1 cellular context compared by ENCODE assay signal in genomic region chr15:62054979-62055378, GRCh38.
TF ChIP-seq lines count a peak whose summit lies in the region.

No MANE protein-coding gene starts in this region.

TF ChIP-seq in HepG2, 621 proteins besides CTCF, POLR2A, EP300 and RAD21:
- TF ChIP-seq SOX13 (IDR thresholded peaks at IDR 0.05) (no peak), SOX13 (CRISPR knock-in tag; conservative IDR thresholded peaks at IDR 0.05 in 1 of 2, IDR thresholded peaks at IDR 0.05 in 1 of 2) (peak in 1 of 2 experiments; percentile 58; a peak in 2 of 4 replicates), ELF3 (CRISPR knock-in tag; IDR thresholded peaks at IDR 0.05) (peak; percentile 71), ZNF18 (CRISPR knock-in tag; IDR thresholded peaks at IDR 0.05; ENCODE audit: insufficient replicate concordance) (peak; percentile 41), FUBP1 (CRISPR knock-in tag; IDR thresholded peaks at IDR 0.05; ENCODE audit: borderline replicate concordance) (no peak), ZNF841 (CRISPR knock-in tag; IDR thresholded peaks at IDR 0.05; ENCODE audit: borderline replicate concordance) (no peak), ZBTB33 (CRISPR knock-in tag; IDR thresholded peaks at IDR 0.05) (0 out of 2 replicates have a peak, but pooled peaks have one; percentile 31), SOX6 (IDR thresholded peaks at IDR 0.05) (no peak), SOX6 (CRISPR knock-in tag; IDR thresholded peaks at IDR 0.05) (peak; percentile 37; the same call in 1 of the 2 replicates), ARID5B (CRISPR knock-in tag; IDR thresholded peaks at IDR 0.05) (0 out of 2 replicates have a peak, but pooled peaks have one; percentile 23), ZNF770 (CRISPR knock-in tag; IDR thresholded peaks at IDR 0.05) (peak; percentile 40; the same call in 1 of the 2 replicates), ZBTB38 (CRISPR knock-in tag; IDR thresholded peaks at IDR 0.05) (peak; percentile 64), SIX1 (CRISPR knock-in tag; IDR thresholded peaks at IDR 0.05; ENCODE audit: borderline replicate concordance) (0 out of 2 replicates have a peak, but pooled peaks have one; percentile 12), ZNF362 (CRISPR knock-in tag; IDR thresholded peaks at IDR 0.05; ENCODE audit: borderline replicate concordance) (0 out of 2 replicates have a peak, but pooled peaks have one; percentile 50), SAP130 (CRISPR knock-in tag; IDR thresholded peaks at IDR 0.05; ENCODE audit: low read depth) (peak; percentile 17; the same call in 1 of the 2 replicates), ELF1 (CRISPR knock-in tag; IDR thresholded peaks at IDR 0.05) (0 out of 2 replicates have a peak, but pooled peaks have one; percentile 26), KLF6 (CRISPR knock-in tag; IDR thresholded peaks at IDR 0.05) (no peak)
